27 cellular contexts compared by ENCODE assay signal in the genomic region with DNA sequence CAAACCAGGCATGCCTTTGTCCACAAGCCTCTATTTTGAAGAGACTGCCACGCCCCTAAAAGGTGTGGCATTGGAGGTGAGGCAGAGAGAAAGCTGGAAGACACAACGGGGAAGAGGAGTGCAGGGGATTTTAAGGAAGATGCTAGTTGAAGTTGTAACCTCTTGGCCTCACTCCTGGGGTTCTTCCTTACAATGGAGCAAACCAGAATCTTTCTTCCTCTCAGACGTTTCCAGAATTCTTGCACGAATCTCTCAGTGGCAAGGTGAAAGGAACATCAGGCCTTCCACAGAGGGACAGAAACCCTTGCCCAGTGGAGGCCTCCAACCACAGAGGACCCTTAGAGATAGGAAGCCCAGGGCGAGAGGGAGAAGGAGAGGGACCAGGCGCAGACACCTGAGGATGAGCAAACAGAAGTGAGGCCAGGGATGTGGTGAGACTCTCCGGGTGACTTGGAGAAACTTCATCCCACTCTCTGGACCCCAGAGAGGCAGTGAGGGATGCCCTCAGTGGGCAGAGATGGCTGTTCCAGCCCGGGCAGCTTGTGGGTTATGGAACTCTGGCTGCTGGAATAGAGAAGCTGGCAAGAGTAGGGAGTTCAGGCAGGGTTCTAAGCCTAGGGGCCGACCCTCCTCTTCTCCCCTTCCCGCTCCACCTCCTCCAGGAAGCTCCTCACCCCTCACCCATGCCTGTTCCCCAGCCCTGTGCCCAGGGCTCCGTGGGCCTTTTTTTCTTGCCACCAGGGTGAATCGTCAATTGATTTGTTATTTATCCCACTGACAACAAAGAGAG.
DNase-seq lines count a peak whose midpoint lies in the region; ATAC-seq and TF ChIP-seq lines count a peak whose summit lies in the region.
"Had no signal": no experiment of that assay in that cellular context is flagged by ENCODE, and none has a peak within 500 bp of the region (broad histone marks: within the 10 kb centered on the region; RNA-seq: fewer than 3 reads in every experiment).

No MANE protein-coding gene starts in this region.

- H3K27me3 Mint-ChIP-seq in MCF 10A (ENCODE audit: insufficient read depth, unreplicated experiment) (no peaks in the 10 kb centered on the region), type B pancreatic cell (peaks cover 6% of the 10 kb centered on the region)

- H3K36me3 ChIP-seq in lower lobe of right lung = no peaks in the 10 kb centered on the region
- H3K36me3 ChIP-seq in suprapubic skin = no peaks in the 10 kb centered on the region
- H3K36me3 ChIP-seq: heart left ventricle, stomach, tibial nerve, WERI-Rb-1 had no signal

- no peaks in the 10 kb centered on the region for H3K27me3 ChIP-seq in lower lobe of right lung (ENCODE audit: low read depth)
- no peaks in the 10 kb centered on the region for H3K27me3 ChIP-seq in suprapubic skin
- H3K27me3 ChIP-seq: body of pancreas, stomach, tibial nerve had no signal

- no peak overlapping the region for H3K27ac Mint-ChIP-seq in MCF 10A (ENCODE audit: low read depth, unreplicated experiment)
- H3K27ac Mint-ChIP-seq in type B pancreatic cell = peak overlapping the region; percentile 49
- H3K27ac Mint-ChIP-seq: activated T-cell treated with anti-CD3 and anti-CD28 coated beads, Interleukin-2, amount 50 U/mL, for 72 hours had no signal

- TF ChIP-seq CTCF in MCF 10A (IDR thresholded peaks at IDR 0.05; ENCODE audit: unreplicated experiment) (no peak), lower lobe of right lung (IDR thresholded peaks at IDR 0.05) (no peak), type B pancreatic cell (conservative IDR thresholded peaks at IDR 0.05) (no peak), suprapubic skin (IDR thresholded peaks at IDR 0.05) (no peak)

- H3K4me3 Mint-ChIP-seq in MCF 10A (ENCODE audit: unreplicated experiment) = no peak overlapping the region
- H3K4me3 Mint-ChIP-seq in type B pancreatic cell = no peak overlapping the region

- H3K9me3 ChIP-seq in lower lobe of right lung = no peaks in the 10 kb centered on the region
- H3K9me3 ChIP-seq in suprapubic skin = no peaks in the 10 kb centered on the region
- H3K9me3 ChIP-seq: body of pancreas, heart left ventricle, stomach, tibial nerve had no signal

- WGBS in suprapubic skin = 59% methylated on average over 12 of the region's 12 CpGs

- POLR2A ChIA-PET in MCF 10A (lab: Yijun Ruan, JAX) = no interaction called here

- H3K4me1 ChIP-seq in lower lobe of right lung (peaks cover 13% of the 10 kb centered on the region), suprapubic skin (peaks cover 13% of the 10 kb centered on the region)
- H3K4me1 ChIP-seq: body of pancreas had no signal

- H3K4me3 ChIP-seq in lower lobe of right lung (no peak overlapping the region), suprapubic skin (no peak overlapping the region)
- H3K4me3 ChIP-seq: body of pancreas, heart left ventricle, PC-9, stomach, tibial nerve had no signal

- no TSS peak for BruUV-seq in MCF 10A (replicated peaks; lab: Mats Ljungman, UMichigan)

- no peak for TF ChIP-seq EP300 in suprapubic skin (IDR thresholded peaks at IDR 0.05)

- peak; percentile 16 for DNase-seq in activated CD4-positive, CD25-positive, alpha-beta regulatory T cell treated with anti-CD3 and anti-CD28 coated beads, Interleukin-2, amount 50 U/mL, for 72 hours
- DNase-seq in activated CD4-positive, CD25-positive, alpha-beta regulatory T cell (lab: John Stamatoyannopoulos, UW) = no peak
- DNase-seq in MCF 10A (ENCODE audit: unreplicated experiment) = peak; percentile 26
- peak; percentile 6 for DNase-seq in lower lobe of right lung
- no peak for DNase-seq in type B pancreatic cell (ENCODE audit: extremely low spot score, unreplicated experiment)
- no peak for DNase-seq in caudate nucleus (lab: John Stamatoyannopoulos, UW)
- no peak for DNase-seq in suprapubic skin (ENCODE audit: low spot score in 2 of 2)
- no peak for DNase-seq in stimulated activated CD4-positive, alpha-beta T cell treated with anti-CD3 and anti-CD28 coated beads, Interleukin-15, amount 100 ng/mL, for 24 hours
- DNase-seq: activated CD4-positive, alpha-beta T cell treated with anti-CD3 and anti-CD28 coated beads, Interleukin-2, amount 50 U/mL, for 1 hour; activated naive CD4-positive, alpha-beta T cell treated with Interleukin-2 at 50 U/mL for 16 hours; activated T-cell treated with anti-CD3 and anti-CD28 coated beads, Interleukin-2, amount 50 U/mL, for 72 hours; body of pancreas; effector CD4-positive, alpha-beta T cell; heart left ventricle; left colon; mesenchymal stem cell; NCI-H1694; NCI-H2171 treated with DMSO at 0.1 percent for 48 hours; NCI-H510A treated with DMSO at 0.1 percent for 48 hours; occipital lobe; stimulated activated CD8-positive, alpha-beta memory T cell treated with anti-CD3 and anti-CD28 coated beads, Interleukin-4, amount 100 ng/mL, for 48 hours; stomach; T-helper 9 cell; WERI-Rb-1 had no signal

- H3K27ac ChIP-seq in lower lobe of right lung = no peak overlapping the region
- no peak overlapping the region for H3K27ac ChIP-seq in caudate nucleus (ENCODE audit: low read depth, low read length)
- no peak overlapping the region for H3K27ac ChIP-seq in suprapubic skin
- H3K27ac ChIP-seq: body of pancreas, heart left ventricle, PC-9, stomach, tibial nerve, WERI-Rb-1 had no signal

- H3K9me3 Mint-ChIP-seq in MCF 10A (ENCODE audit: unreplicated experiment) (no peaks in the 10 kb centered on the region), type B pancreatic cell (no peaks in the 10 kb centered on the region)
- H3K9me3 Mint-ChIP-seq: activated T-cell treated with anti-CD3 and anti-CD28 coated beads, Interleukin-2, amount 50 U/mL, for 72 hours had no signal

- CTCF ChIA-PET in MCF 10A (lab: Yijun Ruan, JAX) = no interaction called here

- peaks cover 6% of the 10 kb centered on the region for H3K4me1 Mint-ChIP-seq in MCF 10A (ENCODE audit: insufficient read depth, unreplicated experiment)
- peaks cover 13% of the 10 kb centered on the region for H3K4me1 Mint-ChIP-seq in type B pancreatic cell (ENCODE audit: unreplicated experiment)

- ATAC-seq in lower lobe of right lung = no peak
- ATAC-seq: body of pancreas, HepG2, left colon had no signal

- no peak for TF ChIP-seq POLR2A in suprapubic skin (IDR thresholded peaks at IDR 0.05)

- intact Hi-C loops in MCF 10A (cut with micrococcal nuclease) = no loop called here
- intact Hi-C loops in lower lobe of right lung (cut with DNase I) = no loop called here

- no peaks in the 10 kb centered on the region for H3K36me3 Mint-ChIP-seq in MCF 10A (ENCODE audit: insufficient read depth, unreplicated experiment)
- H3K36me3 Mint-ChIP-seq in type B pancreatic cell = no peaks in the 10 kb centered on the region

Comparison
In these comparisons a context has a peak if more than half of its experiments do, and no peak if none do; other contexts are left out.
1. DNase-seq: peak in activated CD4-positive, CD25-positive, alpha-beta regulatory T cell treated with anti-CD3 and anti-CD28 coated beads, Interleukin-2, amount 50 U/mL, for 72 hours (single experiment), MCF 10A (single experiment) and lower lobe of right lung (single experiment); none in activated CD4-positive, CD25-positive, alpha-beta regulatory T cell (0 of 4), type B pancreatic cell (single experiment), caudate nucleus (0 of 61), suprapubic skin (0 of 2) and stimulated activated CD4-positive, alpha-beta T cell treated with anti-CD3 and anti-CD28 coated beads, Interleukin-15, amount 100 ng/mL, for 24 hours (single experiment).